In the genomic region with DNA sequence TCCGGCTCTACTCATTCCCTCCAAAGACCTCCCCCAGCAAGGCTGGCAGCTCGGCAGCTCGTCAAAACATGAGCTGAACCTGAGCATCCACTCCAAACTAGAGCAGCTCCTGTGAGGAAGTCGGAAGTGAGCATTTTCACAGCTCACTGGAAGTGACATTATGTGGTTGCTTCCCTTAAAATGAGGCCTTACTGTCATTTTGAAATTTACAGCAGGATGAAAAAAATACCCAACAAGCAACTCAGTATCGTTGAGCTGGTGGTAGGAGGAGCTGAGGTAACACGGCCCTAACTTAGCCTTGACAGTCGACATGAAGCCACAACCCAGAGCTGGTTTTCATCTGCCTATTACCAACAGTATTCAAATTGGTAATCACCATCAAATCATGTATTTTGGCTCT, we compare ENCODE assay signal across 9 cellular contexts.
DNase-seq lines count a peak whose midpoint lies in the region; ATAC-seq lines count a peak whose summit lies in the region.
"Had no signal": no experiment of that assay in that cellular context is flagged by ENCODE, and none has a peak within 500 bp of the region (broad histone marks: within the 10 kb centered on the region; RNA-seq: fewer than 3 reads in every experiment).

No MANE protein-coding gene starts in this region.

- peak; percentile 15 for DNase-seq in stimulated activated CD8-positive, alpha-beta memory T cell treated with anti-CD3 and anti-CD28 coated beads, Interleukin-4, amount 100 ng/mL, for 24 hours (ENCODE audit: low read depth)
- DNase-seq in stimulated activated CD8-positive, alpha-beta memory T cell treated with anti-CD3 and anti-CD28 coated beads, Interleukin-4, amount 100 ng/mL, for 48 hours, result no peak
- DNase-seq in left kidney (ENCODE audit: low read depth, low spot score), result peak; percentile 67
- DNase-seq in NCI-H510A treated with DMSO at 0.1 percent for 48 hours (lab: John Stamatoyannopoulos, UW), result no peak
- no peak for DNase-seq in middle frontal gyrus (ENCODE audit: extremely low spot score, low spot score)
- DNase-seq: DMS79 had no signal

- H3K27ac Mint-ChIP-seq in T-helper 1 cell treated with Interleukin-12 subunit alpha and Interleukin-12 subunit beta and Interleukin-4 antibody, amounts not matched to agents 30 μg/mL and 1 μg/mL, for 36 hours, result peak overlapping the region; percentile 85

- ATAC-seq in GM18498 (IDR thresholded peaks at IDR 0.05; ENCODE audit: unreplicated experiment) (no peak), GM19324 (IDR thresholded peaks at IDR 0.05; ENCODE audit: low FRiP score, unreplicated experiment) (no peak)

- H3K36me3 Mint-ChIP-seq in T-helper 1 cell treated with Interleukin-12 subunit alpha and Interleukin-12 subunit beta and Interleukin-4 antibody, amounts not matched to agents 30 μg/mL and 1 μg/mL, for 36 hours (ENCODE audit: low read depth), result no peaks in the 10 kb centered on the region

- H3K9me3 Mint-ChIP-seq in T-helper 1 cell treated with Interleukin-12 subunit alpha and Interleukin-12 subunit beta and Interleukin-4 antibody, amounts not matched to agents 30 μg/mL and 1 μg/mL, for 36 hours, result no peaks in the 10 kb centered on the region

- H3K4me3 Mint-ChIP-seq in T-helper 1 cell treated with Interleukin-12 subunit alpha and Interleukin-12 subunit beta and Interleukin-4 antibody, amounts not matched to agents 30 μg/mL and 1 μg/mL, for 36 hours, result peak overlapping the region; percentile 6

- no peaks in the 10 kb centered on the region for H3K27me3 Mint-ChIP-seq in T-helper 1 cell treated with Interleukin-12 subunit alpha and Interleukin-12 subunit beta and Interleukin-4 antibody, amounts not matched to agents 30 μg/mL and 1 μg/mL, for 36 hours (ENCODE audit: low read depth)

- H3K4me1 Mint-ChIP-seq in T-helper 1 cell treated with Interleukin-12 subunit alpha and Interleukin-12 subunit beta and Interleukin-4 antibody, amounts not matched to agents 30 μg/mL and 1 μg/mL, for 36 hours (ENCODE audit: low read depth), result peaks cover 34% of the 10 kb centered on the region

Comparison
In these comparisons a context has a peak if more than half of its experiments do, and no peak if none do; other contexts are left out.
1. DNase-seq: peak in stimulated activated CD8-positive, alpha-beta memory T cell treated with anti-CD3 and anti-CD28 coated beads, Interleukin-4, amount 100 ng/mL, for 24 hours (single experiment) and left kidney (single experiment); none in stimulated activated CD8-positive, alpha-beta memory T cell treated with anti-CD3 and anti-CD28 coated beads, Interleukin-4, amount 100 ng/mL, for 48 hours (single experiment), NCI-H510A treated with DMSO at 0.1 percent for 48 hours (single experiment) and middle frontal gyrus (single experiment).